In genomic region chr13:107373551-107373950, GRCh38 we compare ENCODE assay signal across 8 cellular contexts.
DNase-seq lines count a peak whose midpoint lies in the region; ATAC-seq and TF ChIP-seq lines count a peak whose summit lies in the region.

No MANE protein-coding gene starts in this region.

- H3K27me3 Mint-ChIP-seq in activated naive CD8-positive, alpha-beta T cell treated with anti-CD3 and anti-CD28 coated beads, Interleukin-2, amount 50 U/mL, for 24 hours, result no peaks in the 10 kb centered on the region

- WGBS in psoas muscle, 3 donors, result 11 to 18% (median 18%) methylated on average over 3 of the region's 3 CpGs

- peak; percentile 19 for TF ChIP-seq CTCF in psoas muscle (IDR thresholded peaks at IDR 0.05)

- peak; percentile 51 for DNase-seq in H4 (ENCODE audit: low spot score)
- DNase-seq in NCI-H460 (ENCODE audit: extremely low read depth, low read depth), result peak; percentile 89
- no peak for DNase-seq in psoas muscle
- no peak for DNase-seq in activated naive CD8-positive, alpha-beta T cell treated with anti-CD3 and anti-CD28 coated beads, Interleukin-2, amount 50 U/mL, for 24 hours

- no peak overlapping the region for H3K27ac ChIP-seq in psoas muscle

- H3K4me3 Mint-ChIP-seq in activated naive CD8-positive, alpha-beta T cell treated with anti-CD3 and anti-CD28 coated beads, Interleukin-2, amount 50 U/mL, for 24 hours, result no peak overlapping the region

- no peak overlapping the region for H3K27ac Mint-ChIP-seq in activated naive CD8-positive, alpha-beta T cell treated with anti-CD3 and anti-CD28 coated beads, Interleukin-2, amount 50 U/mL, for 24 hours

- H3K9me3 ChIP-seq in endocrine pancreas (ENCODE audit: control insufficient read depth, low read length) (no peaks in the 10 kb centered on the region), psoas muscle (no peaks in the 10 kb centered on the region)

- H3K4me1 ChIP-seq in endocrine pancreas (ENCODE audit: control insufficient read depth, insufficient read depth, low read length) (no peaks in the 10 kb centered on the region), psoas muscle (no peaks in the 10 kb centered on the region)

- H3K4me1 Mint-ChIP-seq in activated naive CD8-positive, alpha-beta T cell treated with anti-CD3 and anti-CD28 coated beads, Interleukin-2, amount 50 U/mL, for 24 hours, result no peaks in the 10 kb centered on the region

- H3K36me3 ChIP-seq in endocrine pancreas (ENCODE audit: control insufficient read depth, insufficient read depth, low read length) (no peaks in the 10 kb centered on the region), psoas muscle (ENCODE audit: insufficient read depth in 1 of 2, low read depth in 1 of 2) (no peaks in the 10 kb centered on the region)

- H3K27me3 ChIP-seq in endocrine pancreas (ENCODE audit: control insufficient read depth, insufficient read depth, low read length) (no peaks in the 10 kb centered on the region), psoas muscle (ENCODE audit: insufficient read depth in 3 of 3, low read length in 2 of 3) (no peaks in the 10 kb centered on the region)

- intact Hi-C loops in psoas muscle (cut with DNase I), result no loop called here

- ATAC-seq in psoas muscle (no peak), GM19397 (IDR thresholded peaks at IDR 0.05; ENCODE audit: unreplicated experiment) (no peak), HG02571 (IDR thresholded peaks at IDR 0.05; ENCODE audit: unreplicated experiment) (no peak), esophagus mucosa (no peak)
- ATAC-seq in activated naive CD8-positive, alpha-beta T cell treated with anti-CD3 and anti-CD28 coated beads, Interleukin-2, amount 50 U/mL, for 24 hours, result no peak

- H3K9ac ChIP-seq in endocrine pancreas (ENCODE audit: control insufficient read depth, insufficient read depth, low read length), result no peak overlapping the region

- H3K9me3 Mint-ChIP-seq in activated naive CD8-positive, alpha-beta T cell treated with anti-CD3 and anti-CD28 coated beads, Interleukin-2, amount 50 U/mL, for 24 hours, result peaks cover 3% of the 10 kb centered on the region

- H3K4me3 ChIP-seq in endocrine pancreas (ENCODE audit: control insufficient read depth, insufficient read depth, low read length), result peak overlapping the region; percentile 38
- no peak overlapping the region for H3K4me3 ChIP-seq in psoas muscle

- no peaks in the 10 kb centered on the region for H3K36me3 Mint-ChIP-seq in activated naive CD8-positive, alpha-beta T cell treated with anti-CD3 and anti-CD28 coated beads, Interleukin-2, amount 50 U/mL, for 24 hours (ENCODE audit: low read depth)

Comparison
In these comparisons a context has a peak if more than half of its experiments do, and no peak if none do; other contexts are left out.
1. DNase-seq: peak in H4 (single experiment) and NCI-H460 (single experiment); none in psoas muscle (0 of 2) and activated naive CD8-positive, alpha-beta T cell treated with anti-CD3 and anti-CD28 coated beads, Interleukin-2, amount 50 U/mL, for 24 hours (single experiment).